Comparison of ENCODE assay signal across 14 cellular contexts in the genomic region with DNA sequence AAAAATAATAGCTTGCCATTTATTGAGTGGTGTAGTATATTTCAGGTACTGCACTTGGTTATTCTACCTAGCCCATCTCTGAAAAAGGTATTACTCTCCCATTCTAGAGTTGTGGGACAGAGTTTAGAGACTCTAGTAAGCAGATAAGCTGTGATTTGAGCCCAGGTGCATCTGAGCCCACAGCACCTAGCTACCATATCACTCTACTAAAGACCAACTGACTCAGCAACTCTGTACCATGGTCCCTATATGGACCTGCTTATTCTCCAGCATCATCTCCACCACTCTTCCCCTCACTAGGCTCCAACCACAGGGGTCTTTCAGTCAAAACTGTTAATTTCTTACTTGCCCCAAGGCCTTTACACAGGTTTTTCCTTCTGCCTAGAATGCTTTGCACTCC.
"Had no signal": no experiment of that assay in that cellular context is flagged by ENCODE, and none has a peak within 500 bp of the region (broad histone marks: within the 10 kb centered on the region; RNA-seq: fewer than 3 reads in every experiment).

No MANE protein-coding gene starts in this region.

- H3K27ac ChIP-seq: adrenal gland, psoas muscle, suprapubic skin, upper lobe of left lung had no signal

- H3K27ac Mint-ChIP-seq: activated naive CD4-positive, alpha-beta T cell treated with anti-CD3 and anti-CD28 coated beads for 36 hours; activated T-helper 2 cell treated with anti-CD3 and anti-CD28 coated beads, Interferon-gamma antibody, Interleukin-2, Interleukin-4, amounts not matched to agents 10 μg/mL and 5 μg/mL and 100 μg/mL, durations not matched to agents 14 hours and 24 hours and 36 hours had no signal

- ATAC-seq: activated CD4-positive, CD25-positive, alpha-beta regulatory T cell treated with anti-CD3 and anti-CD28 coated beads, Interleukin-2, amount 50 U/mL, for 24 hours; esophagus mucosa; psoas muscle; sciatic nerve; stimulated activated naive CD8-positive, alpha-beta T cell treated with anti-CD3 and anti-CD28 coated beads, Interleukin-15, Interleukin-2, amounts not matched to agents 100 U/mL and 50 U/mL, for 24 hours had no signal

- H3K9me3 Mint-ChIP-seq: activated naive CD4-positive, alpha-beta T cell treated with anti-CD3 and anti-CD28 coated beads for 36 hours; activated T-helper 2 cell treated with anti-CD3 and anti-CD28 coated beads, Interferon-gamma antibody, Interleukin-2, Interleukin-4, amounts not matched to agents 10 μg/mL and 5 μg/mL and 100 μg/mL, durations not matched to agents 14 hours and 24 hours and 36 hours; T-cell had no signal

- H3K4me1 ChIP-seq: psoas muscle had no signal

- H3K4me3 ChIP-seq: adrenal gland, psoas muscle, suprapubic skin, upper lobe of left lung had no signal

- H3K4me3 Mint-ChIP-seq: activated naive CD4-positive, alpha-beta T cell treated with anti-CD3 and anti-CD28 coated beads for 36 hours; T-cell had no signal

- DNase-seq: activated naive CD4-positive, alpha-beta T cell treated with anti-CD3 and anti-CD28 coated beads for 36 hours; activated T-cell treated with anti-CD3 and anti-CD28 coated beads for 4 hours; adrenal gland; islet precursor cell; psoas muscle; stimulated activated naive CD8-positive, alpha-beta T cell treated with anti-CD3 and anti-CD28 coated beads, Interleukin-15, Interleukin-2, amounts not matched to agents 100 U/mL and 50 U/mL, for 24 hours; T-cell; T-helper 9 cell; upper lobe of left lung had no signal

- H3K9me3 ChIP-seq: adrenal gland, psoas muscle, suprapubic skin, upper lobe of left lung had no signal

- H3K36me3 ChIP-seq: adrenal gland, suprapubic skin, upper lobe of left lung had no signal

- H3K27me3 Mint-ChIP-seq: T-cell had no signal

- H3K27me3 ChIP-seq: adrenal gland, suprapubic skin, upper lobe of left lung had no signal
